In the genomic region with DNA sequence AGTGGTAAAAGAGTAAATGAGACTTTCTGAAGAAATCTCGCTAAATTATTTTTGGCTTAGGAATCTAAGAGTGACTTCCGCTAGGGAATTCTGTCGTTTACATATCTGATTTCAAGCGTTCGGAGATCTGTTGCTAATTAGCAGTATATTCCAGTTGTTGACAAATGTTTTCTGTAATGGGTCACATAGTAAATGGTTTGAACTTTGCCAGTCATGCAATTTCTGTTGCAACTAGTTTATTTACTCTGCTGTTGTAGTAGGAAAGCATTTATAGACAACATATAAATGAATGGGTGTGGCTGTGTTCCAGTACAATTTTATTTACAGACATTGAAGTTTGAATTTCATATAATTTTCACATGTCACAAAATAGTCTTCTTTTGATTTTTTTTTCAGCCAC, we compare ENCODE assay signal across 24 cellular contexts. TPM values are rescaled to one million over a fixed set of nuclear protein-coding genes. Genes with fewer than 3 reads are reported as not detected.
DNase-seq lines count a peak whose midpoint lies in the region; ATAC-seq lines count a peak whose summit lies in the region.
"Had no signal": no experiment of that assay in that cellular context is flagged by ENCODE, and none has a peak within 500 bp of the region (broad histone marks: within the 10 kb centered on the region; RNA-seq: fewer than 3 reads in every experiment).

No MANE protein-coding gene starts in this region.

- peaks cover 3% of the 10 kb centered on the region; the same call in 1 of the 2 replicates for H3F3A ChIP-seq in GM23248 (ENCODE audit: insufficient read depth)

- H3K4me3 ChIP-seq in GM23248 (peak overlapping the region; percentile 32), SK-N-MC (peak overlapping the region; percentile 49)
- H3K4me3 ChIP-seq: thyroid gland had no signal

- no peaks in the 10 kb centered on the region for H4K20me1 ChIP-seq in GM23248 (ENCODE audit: insufficient read depth)

- H3K36me3 Mint-ChIP-seq in stimulated activated naive B cell treated with anti-CD40 and anti-IgM and Interleukin-4, amounts not matched to agents 10 μg/mL and 1 μg/mL and 100 μg/mL, for 72 hours = peaks cover 0 to 3% of the 10 kb centered on the region in 2 donors
- H3K36me3 Mint-ChIP-seq: CD4-positive, alpha-beta memory T cell; naive thymus-derived CD8-positive, alpha-beta T cell had no signal

- peak overlapping the region; percentile 20 for H3K27ac Mint-ChIP-seq in stimulated activated naive B cell treated with anti-CD40 and anti-IgM and Interleukin-4, amounts not matched to agents 10 μg/mL and 1 μg/mL and 100 μg/mL, for 72 hours
- H3K27ac Mint-ChIP-seq: activated naive CD8-positive, alpha-beta T cell treated with anti-CD3 and anti-CD28 coated beads for 36 hours; CD4-positive, alpha-beta memory T cell; naive thymus-derived CD8-positive, alpha-beta T cell; stimulated activated naive CD8-positive, alpha-beta T cell treated with anti-CD3 and anti-CD28 coated beads, Interleukin-15, Interleukin-2, amounts not matched to agents 100 ng/mL and 50 ng/mL, for 24 hours had no signal

- no peaks in the 10 kb centered on the region for H3K9me2 ChIP-seq in GM23248 (ENCODE audit: insufficient read depth)

- no peaks in the 10 kb centered on the region for H3K27me3 Mint-ChIP-seq in stimulated activated naive B cell treated with anti-CD40 and anti-IgM and Interleukin-4, amounts not matched to agents 10 μg/mL and 1 μg/mL and 100 μg/mL, for 72 hours
- H3K27me3 Mint-ChIP-seq: activated naive CD8-positive, alpha-beta T cell treated with anti-CD3 and anti-CD28 coated beads for 36 hours; CD4-positive, alpha-beta memory T cell; stimulated activated naive CD8-positive, alpha-beta T cell treated with anti-CD3 and anti-CD28 coated beads, Interleukin-15, Interleukin-2, amounts not matched to agents 100 ng/mL and 50 ng/mL, for 24 hours had no signal

- no peaks in the 10 kb centered on the region for H3K27me3 ChIP-seq in GM23248 (replicated peaks; ENCODE audit: insufficient read depth)
- H3K27me3 ChIP-seq: thyroid gland had no signal

- DNase-seq in GM23248 = peak; percentile 39
- no peak for DNase-seq in SK-N-MC (ENCODE audit: low read depth, low spot score)
- DNase-seq in fibroblast of gingiva (ENCODE audit: low read depth) = peak; percentile 86
- no peak for DNase-seq in stimulated activated naive B cell treated with anti-CD40 and anti-IgM and Interleukin-4, amounts not matched to agents 10 μg/mL and 1 μg/mL and 100 μg/mL, for 72 hours
- no peak for DNase-seq in NCI-H345 treated with DMSO at 0.1 percent for 48 hours (lab: John Stamatoyannopoulos, UW; ENCODE audit: unreplicated experiment)
- DNase-seq in inferior parietal cortex (ENCODE audit: extremely low spot score) = no peak
- no peak for DNase-seq in activated CD8-positive, alpha-beta memory T cell treated with anti-CD3 and anti-CD28 coated beads, Interleukin-2, amount 50 U/mL, for 4 hours
- DNase-seq: activated CD4-positive, alpha-beta T cell treated with anti-CD3 and anti-CD28 coated beads, Interleukin-2, amount 50 U/mL, for 1 hour; activated effector memory CD4-positive, alpha-beta T cell treated with Interleukin-2 at 50 U/mL for 16 hours; activated naive CD8-positive, alpha-beta T cell treated with anti-CD3 and anti-CD28 coated beads for 36 hours; CD4-positive, alpha-beta memory T cell; hypothalamus; islet precursor cell; midbrain; naive thymus-derived CD8-positive, alpha-beta T cell; NCI-H1092 treated with DMSO at 0.1 percent for 48 hours; NCI-H2029; NCI-H2227 treated with DMSO at 0.1 percent for 48 hours; NCI-H748 treated with DMSO at 0.1 percent for 48 hours; thyroid gland; WERI-Rb-1 had no signal

- ATAC-seq in stimulated activated naive B cell treated with anti-CD40 and anti-IgM and Interleukin-4, amounts not matched to agents 10 μg/mL and 1 μg/mL and 100 μg/mL, for 72 hours (replicated peaks) = no peak
- ATAC-seq: naive thymus-derived CD8-positive, alpha-beta T cell; SK-N-SH treated with all-trans-retinoic acid at 6 μM for 48 hours had no signal

- H3K4me1 Mint-ChIP-seq in stimulated activated naive B cell treated with anti-CD40 and anti-IgM and Interleukin-4, amounts not matched to agents 10 μg/mL and 1 μg/mL and 100 μg/mL, for 72 hours = peaks cover 29 to 54% of the 10 kb centered on the region in 2 donors

- peaks cover 15% of the 10 kb centered on the region for H3K4me1 ChIP-seq in GM23248 (ENCODE audit: insufficient read depth)

- in situ Hi-C loops in GM23248 (cut with MboI) = no loop called here

- 4 to 5% methylated on average over 5 of the region's 5 CpGs for WGBS in GM23248 (ENCODE audit: low coverage in 1 of 2, low lambda C conversion rate in 2 of 2, missing lambda C conversion rate in 2 of 2), 2 experiments

- H3K9ac ChIP-seq in GM23248 (0 out of 2 replicates have a peak overlapping the region, but pooled peaks have one; percentile 4), SK-N-MC (ENCODE audit: insufficient read length) (peak overlapping the region; percentile 2)

- H3K36me3 ChIP-seq in GM23248 (ENCODE audit: low read depth) (no peaks in the 10 kb centered on the region), SK-N-MC (ENCODE audit: insufficient read depth, low read length) (no peaks in the 10 kb centered on the region)
- H3K36me3 ChIP-seq: thyroid gland, WERI-Rb-1 had no signal

- H3K4me3 Mint-ChIP-seq in stimulated activated naive B cell treated with anti-CD40 and anti-IgM and Interleukin-4, amounts not matched to agents 10 μg/mL and 1 μg/mL and 100 μg/mL, for 72 hours = no peak overlapping the region
- H3K4me3 Mint-ChIP-seq: activated naive CD8-positive, alpha-beta T cell treated with anti-CD3 and anti-CD28 coated beads for 36 hours; CD4-positive, alpha-beta memory T cell; naive thymus-derived CD8-positive, alpha-beta T cell; stimulated activated naive CD8-positive, alpha-beta T cell treated with anti-CD3 and anti-CD28 coated beads, Interleukin-15, Interleukin-2, amounts not matched to agents 100 ng/mL and 50 ng/mL, for 24 hours had no signal

- no peak overlapping the region for H3K27ac ChIP-seq in GM23248
- H3K27ac ChIP-seq in SK-N-MC = peak overlapping the region; percentile 67; the same call in 1 of the 2 replicates
- H3K27ac ChIP-seq: thyroid gland, WERI-Rb-1 had no signal

- H3K9me3 ChIP-seq in GM23248 (ENCODE audit: low read depth) (no peaks in the 10 kb centered on the region), SK-N-MC (ENCODE audit: low read depth, low read length) (no peaks in the 10 kb centered on the region)
- H3K9me3 ChIP-seq: thyroid gland had no signal

- H3K9me3 Mint-ChIP-seq in stimulated activated naive B cell treated with anti-CD40 and anti-IgM and Interleukin-4, amounts not matched to agents 10 μg/mL and 1 μg/mL and 100 μg/mL, for 72 hours = no peaks in the 10 kb centered on the region
- H3K9me3 Mint-ChIP-seq: activated naive CD8-positive, alpha-beta T cell treated with anti-CD3 and anti-CD28 coated beads for 36 hours; CD4-positive, alpha-beta memory T cell; naive thymus-derived CD8-positive, alpha-beta T cell; stimulated activated naive CD8-positive, alpha-beta T cell treated with anti-CD3 and anti-CD28 coated beads, Interleukin-15, Interleukin-2, amounts not matched to agents 100 ng/mL and 50 ng/mL, for 24 hours; T-helper 2 cell treated with Interferon-gamma antibody and Interleukin-4, amounts not matched to agents 5 μg/mL and 100 μg/mL, for 36 hours had no signal

- H2AFZ ChIP-seq in GM23248 = peak overlapping the region; percentile 47

- no peaks in the 10 kb centered on the region for H3K79me2 ChIP-seq in GM23248 (ENCODE audit: insufficient read depth)

- peak overlapping the region; percentile 63 for H3K4me2 ChIP-seq in GM23248 (ENCODE audit: unreplicated experiment)

RNA-seq across cellular contexts. Expression of gene JAK2, which starts 57.4 kb away (rescaled TPM):
- total RNA-seq in GM23248 (2014; rRNA removed; shearing (Covaris generic)) = 6.5 and 6.7 TPM in 2 replicates
- polyA plus RNA-seq in GM23248 (2016; fragmentation: Nextera tagmentation; extraction: Ambion mirVana) = 4.1 and 5.0 TPM in 2 replicates

Comparison
In these comparisons a context has a peak if more than half of its experiments do, and no peak if none do; other contexts are left out.
1. DNase-seq: peak in GM23248 (single experiment) and fibroblast of gingiva (single experiment); none in SK-N-MC (single experiment), stimulated activated naive B cell treated with anti-CD40 and anti-IgM and Interleukin-4, amounts not matched to agents 10 μg/mL and 1 μg/mL and 100 μg/mL, for 72 hours (single experiment), NCI-H345 treated with DMSO at 0.1 percent for 48 hours (single experiment), inferior parietal cortex (single experiment) and activated CD8-positive, alpha-beta memory T cell treated with anti-CD3 and anti-CD28 coated beads, Interleukin-2, amount 50 U/mL, for 4 hours (single experiment).